8 cellular contexts compared by ENCODE assay signal in genomic region chr16:14634389-14634725, GRCh38. TPM values are rescaled to one million over a fixed set of nuclear protein-coding genes. Genes with fewer than 3 reads are reported as not detected.
DNase-seq lines count a peak whose midpoint lies in the region; ATAC-seq and TF ChIP-seq lines count a peak whose summit lies in the region.

No MANE protein-coding gene starts in this region.

- H3K27ac ChIP-seq in A673 (ENCODE audit: low read depth, low read length, poor library complexity, severe bottlenecking): peak overlapping the region; percentile 31
- peak overlapping the region; percentile 99 for H3K27ac ChIP-seq in HUES48 (ENCODE audit: low read depth, low read length)
- peak overlapping the region; percentile 92 to 95 for H3K27ac ChIP-seq in breast epithelium

- CTCF ChIA-PET in A673 (lab: Charles Lee): no interaction called here

- H3K9me3 ChIP-seq in A673 (ENCODE audit: low read depth, low read length, poor library complexity, severe bottlenecking) (no peaks in the 10 kb centered on the region), HUES48 (ENCODE audit: control insufficient read depth, insufficient read depth, low read length) (no peaks in the 10 kb centered on the region), breast epithelium (no peaks in the 10 kb centered on the region)

- intact Hi-C loops in A673 (cut with micrococcal nuclease; ENCODE audit: unreplicated experiment) (no loop called here), breast epithelium (cut with DNase I; ENCODE audit: low total_unique reads) (no loop called here)

- H3K9me3 Mint-ChIP-seq in naive B cell: peaks cover 0 to 5% (median 4%) of the 10 kb centered on the region in 7 donors

- TF ChIP-seq CTCF in A673 (conservative IDR thresholded peaks at IDR 0.05; ENCODE audit: low read depth, low read length) (no peak), breast epithelium (IDR thresholded peaks at IDR 0.05) (no peak)

- POLR2A ChIA-PET in A673 (lab: Charles Lee; ENCODE audit: low non-redundant PET): interaction anchor here (0.6 kb wide), 2 partner anchors 24 to 48 kb away, joined by 3 read pairs; no protein-coding TSS in a partner anchor

- no peaks in the 10 kb centered on the region for H3K27me3 ChIP-seq in A673 (replicated peaks; ENCODE audit: insufficient read depth, low read depth, low read length, poor library complexity)
- H3K27me3 ChIP-seq in HUES48 (ENCODE audit: control insufficient read depth, insufficient read depth, low read length): no peaks in the 10 kb centered on the region
- H3K27me3 ChIP-seq in breast epithelium: no peaks in the 10 kb centered on the region

- peak overlapping the region; percentile 43; the same call in 1 of the 2 replicates for H3K9ac ChIP-seq in HUES48 (ENCODE audit: low read depth, low read length)

- no peaks in the 10 kb centered on the region for H3K27me3 Mint-ChIP-seq in naive B cell

- no peak for ATAC-seq in naive B cell (ENCODE audit: low read depth in 2 of 2)
- ATAC-seq in HG03469 (IDR thresholded peaks at IDR 0.05; ENCODE audit: unreplicated experiment): no peak

- H3K4me1 Mint-ChIP-seq in naive B cell: peaks cover 34 to 69% (median 34%) of the 10 kb centered on the region in 3 donors

- H3K4me3 ChIP-seq in A673 (ENCODE audit: low read depth, low read length, poor library complexity, severe bottlenecking): peak overlapping the region; percentile 93
- peak overlapping the region; percentile 91 for H3K4me3 ChIP-seq in HUES48 (ENCODE audit: low read depth, low read length)
- H3K4me3 ChIP-seq in breast epithelium: peak overlapping the region; percentile 79 to 99 (median 79)

- H3K36me3 Mint-ChIP-seq in naive B cell: peaks cover 4 to 14% of the 10 kb centered on the region in 2 donors

- H3K4me1 ChIP-seq in A673 (ENCODE audit: insufficient read depth, low read length, poor library complexity, severe bottlenecking) (peaks cover 17% of the 10 kb centered on the region), HUES48 (ENCODE audit: control insufficient read depth, insufficient read depth, low read length) (peaks cover 43% of the 10 kb centered on the region), breast epithelium (peaks cover 0 to 9% of the 10 kb centered on the region in 2 donors)

- DNase-seq in A673 (ENCODE audit: low spot score) (no peak), breast epithelium (ENCODE audit: low spot score in 2 of 2) (no peak), naive B cell (no peak), NCI-H1436 treated with DMSO at 0.1 percent for 48 hours (lab: John Stamatoyannopoulos, UW) (no peak), NCI-H2107 treated with DMSO at 0.1 percent for 48 hours (lab: John Stamatoyannopoulos, UW; ENCODE audit: unreplicated experiment) (no peak), NCI-H526 (lab: John Stamatoyannopoulos, UW) (no peak)

- no peak for TF ChIP-seq POLR2A in breast epithelium (IDR thresholded peaks at IDR 0.05)

- H3K36me3 ChIP-seq in A673 (ENCODE audit: insufficient read depth, low read length, poor library complexity, severe bottlenecking) (peaks cover 13% of the 10 kb centered on the region), HUES48 (ENCODE audit: control insufficient read depth, insufficient read depth, low read length) (peaks cover 24% of the 10 kb centered on the region), breast epithelium (no peaks in the 10 kb centered on the region)

- H3K4me3 Mint-ChIP-seq in naive B cell: peak overlapping the region; percentile 93 to 100 (median 100)

- no TSS peak for BruUV-seq in A673 (replicated peaks; lab: Mats Ljungman, UMichigan)

- H3K27ac Mint-ChIP-seq in naive B cell: peak overlapping the region in 5 of 6 donors; percentile 2 to 99 (median 70)

RNA-seq across cellular contexts. Expression of gene BFAR, which starts 1.6 kb away (rescaled TPM):
- total RNA-seq in A673 (2021): 58.5 and 60.1 TPM in 2 replicates
- 10 to 100 TPM; 53.1 to 69.9 (median 68.5) TPM for total RNA-seq in breast epithelium
- 10 to 100 TPM; 29.0 to 46.6 (median 40.4) TPM for polyA plus RNA-seq in naive B cell (ENCODE audit: low read depth in 6 of 6)

RNA-seq across cellular contexts. Expression of gene PARN, which starts 4.3 kb away (rescaled TPM):
- total RNA-seq in A673 (2021) (37.5 and 38.7 TPM in 2 replicates), breast epithelium (10 to 100 TPM; 33.3 to 59.3 (median 44.2) TPM)
- polyA plus RNA-seq in naive B cell (ENCODE audit: low read depth in 6 of 6): 10 to 100 TPM; 43.7 to 64.7 (median 55.4) TPM

RNA-seq across cellular contexts. Expression of gene PLA2G10, which starts 59.8 kb away (rescaled TPM):
- total RNA-seq in A673 (2021) (not detected in 2 replicates), breast epithelium (not detected)
- polyA plus RNA-seq in naive B cell (ENCODE audit: low read depth in 6 of 6): not detected

Comparison
In these comparisons a context has a peak if more than half of its experiments do, and no peak if none do; other contexts are left out.
1. H3K27ac ChIP-seq: peak in every context shown above with its lines; median percentile 99 in HUES48; 94 in breast epithelium; 31 in A673.